11 cellular contexts compared by ENCODE assay signal in the genomic region with DNA sequence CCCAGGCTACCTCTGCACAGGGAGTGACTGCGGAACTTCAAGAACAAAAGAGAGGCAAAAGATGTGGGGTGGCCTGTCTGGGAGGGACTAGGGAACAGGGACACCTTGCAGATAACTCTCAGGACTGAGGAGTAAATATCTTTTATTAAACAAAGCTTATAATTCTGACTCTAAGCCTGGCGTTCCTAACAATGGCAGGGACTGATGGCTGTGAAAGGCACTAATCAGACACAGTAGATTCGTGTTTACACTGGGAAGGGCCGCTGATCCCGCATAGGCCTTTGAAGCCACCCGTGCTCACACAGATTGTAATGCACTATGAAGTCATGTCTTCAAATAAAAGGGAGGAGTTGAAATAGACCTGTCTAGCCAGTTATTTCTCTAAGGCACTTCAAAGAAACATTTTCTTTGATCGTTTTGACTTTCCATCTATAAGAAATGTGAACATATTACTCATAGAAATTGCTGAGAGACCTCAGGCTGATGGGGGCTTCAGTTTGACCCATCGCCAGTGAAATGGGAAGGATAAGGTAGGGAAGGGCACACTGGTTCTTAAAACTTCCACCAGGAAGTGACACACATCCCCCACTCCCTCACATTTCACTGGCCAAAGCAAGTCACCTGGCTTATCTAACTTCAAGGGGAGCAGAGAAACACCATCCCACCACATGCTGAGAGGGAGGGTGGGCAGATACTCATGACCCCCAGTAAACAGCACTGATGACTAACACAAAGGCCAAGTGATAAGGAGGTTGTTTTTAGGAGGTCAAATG.
DNase-seq lines count a peak whose midpoint lies in the region; ATAC-seq and TF ChIP-seq lines count a peak whose summit lies in the region.
"Had no signal": no experiment of that assay in that cellular context is flagged by ENCODE, and none has a peak within 500 bp of the region (broad histone marks: within the 10 kb centered on the region; RNA-seq: fewer than 3 reads in every experiment).

No MANE protein-coding gene starts in this region.

- H3K27me3 ChIP-seq in HAP-1 (ENCODE audit: low read depth) (no peaks in the 10 kb centered on the region), esophagus squamous epithelium (no peaks in the 10 kb centered on the region), H7 (ENCODE audit: control insufficient read depth, insufficient read depth, low read length) (no peaks in the 10 kb centered on the region)

- intact Hi-C loops in esophagus squamous epithelium (cut with DNase I): no loop called here

- TF ChIP-seq POLR2A in esophagus squamous epithelium (IDR thresholded peaks at IDR 0.05): no peak

- H3K27ac ChIP-seq in esophagus squamous epithelium: peak overlapping the region; percentile 58 to 63 (median 61)

- TF ChIP-seq CTCF in esophagus squamous epithelium (IDR thresholded peaks at IDR 0.05): no peak

- H3K36me3 ChIP-seq in HAP-1 (replicated peaks) (no peaks in the 10 kb centered on the region), esophagus squamous epithelium (no peaks in the 10 kb centered on the region), H7 (replicated peaks; ENCODE audit: control insufficient read depth, insufficient read depth, low read length) (no peaks in the 10 kb centered on the region)

- no peak for ATAC-seq in GM21619 (IDR thresholded peaks at IDR 0.05; ENCODE audit: unreplicated experiment)
- ATAC-seq: left ventricle myocardium superior had no signal

- in situ Hi-C loops in HAP-1 (cut with MboI; ENCODE audit: low sequenced_read_pairs): loop anchor here (25.0 kb wide), 1 partner anchor 1092 kb away; no protein-coding TSS in a partner anchor

- H3K4me3 ChIP-seq in HAP-1 (no peak overlapping the region), esophagus squamous epithelium (no peak overlapping the region), H7 (ENCODE audit: insufficient read depth, low read depth, low read length) (no peak overlapping the region)

- WGBS in esophagus squamous epithelium, 2 donors: 37 to 49% methylated on average over 8 of the region's 8 CpGs

- H3K9me3 ChIP-seq in HAP-1: no peaks in the 10 kb centered on the region
- no peaks in the 10 kb centered on the region for H3K9me3 ChIP-seq in esophagus squamous epithelium

- peaks cover 14% of the 10 kb centered on the region for H3K4me1 ChIP-seq in HAP-1
- peaks cover under 1 to 48% (median 14%) of the 10 kb centered on the region in 3 donors for H3K4me1 ChIP-seq in esophagus squamous epithelium

- DNase-seq in HAP-1 (ENCODE audit: low spot score in 2 of 2) (peak; percentile 28 to 43), NCI-H2227 (lab: John Stamatoyannopoulos, UW; ENCODE audit: unreplicated experiment) (peak; percentile 24), esophagus squamous epithelium (lab: John Stamatoyannopoulos, UW) (no peak), retina (peak; percentile 36), H7 (no peak)
- DNase-seq in stimulated activated CD4-positive, alpha-beta T cell treated with anti-CD3 and anti-CD28 coated beads, Interleukin-2, amount 100 ng/mL, for 48 hours: no peak
- DNase-seq: activated naive CD8-positive, alpha-beta T cell treated with anti-CD3 and anti-CD28 coated beads, Interleukin-2, amount 10 ng/mL, durations not matched to agents 7 days and 5 days; left ventricle myocardium superior; NCI-H1694; T1000 had no signal

Comparison
In these comparisons a context has a peak if more than half of its experiments do, and no peak if none do; other contexts are left out.
1. DNase-seq: peak in HAP-1 (2 of 2), NCI-H2227 (single experiment) and retina (single experiment); none in esophagus squamous epithelium (single experiment), stimulated activated CD4-positive, alpha-beta T cell treated with anti-CD3 and anti-CD28 coated beads, Interleukin-2, amount 100 ng/mL, for 48 hours (0 of 2) and H7 (single experiment).